In genomic region chr11:95975343-95975742, GRCh38 we compare ENCODE assay signal across 31 cellular contexts.
"Had no signal": no experiment of that assay in that cellular context is flagged by ENCODE, and none has a peak within 500 bp of the region (broad histone marks: within the 10 kb centered on the region; RNA-seq: fewer than 3 reads in every experiment).

No MANE protein-coding gene starts in this region.

- DNase-seq: activated B cell treated with CpG ODN at 0.5 μM for 24 hours; activated CD4-positive, alpha-beta memory T cell treated with anti-CD3 and anti-CD28 coated beads, Interleukin-2, amount 10 ng/mL, durations not matched to agents 7 days and 5 days; activated CD4-positive, alpha-beta T cell treated with anti-CD3 and anti-CD28 coated beads for 4 hours; activated CD4-positive, alpha-beta T cell treated with anti-CD3 and anti-CD28 coated beads, Interleukin-2, amount 10 ng/mL, durations not matched to agents 7 days and 5 days; activated CD4-positive, alpha-beta T cell treated with anti-CD3 and anti-CD28 coated beads, Interleukin-2, amount 50 U/mL, for 48 hours; activated CD4-positive, CD25-positive, alpha-beta regulatory T cell treated with anti-CD3 and anti-CD28 coated beads, Interleukin-2, amount 50 U/mL, for 72 hours; activated CD8-positive, alpha-beta memory T cell treated with anti-CD3 and anti-CD28 coated beads for 24 hours; activated CD8-positive, alpha-beta memory T cell treated with anti-CD3 and anti-CD28 coated beads, Interleukin-2, amount 10 ng/mL, durations not matched to agents 7 days and 5 days; activated CD8-positive, alpha-beta memory T cell treated with anti-CD3 and anti-CD28 coated beads, Interleukin-2, amount 50 U/mL, for 48 hours; activated CD8-positive, alpha-beta T cell treated with anti-CD3 and anti-CD28 coated beads, Interleukin-2, amount 10 ng/mL, durations not matched to agents 7 days and 5 days; activated effector memory CD4-positive, alpha-beta T cell treated with anti-CD3 and anti-CD28 coated beads, Interleukin-2, amount 50 U/mL, for 16 hours; activated gamma-delta T cell treated with Interleukin-2 at 50 U/mL for 16 hours; activated naive CD4-positive, alpha-beta T cell; activated naive CD4-positive, alpha-beta T cell treated with anti-CD3 and anti-CD28 coated beads for 36 hours; activated naive CD4-positive, alpha-beta T cell treated with anti-CD3 and anti-CD28 coated beads, Interleukin-2, amount 50 U/mL, for 16 hours; activated naive CD8-positive, alpha-beta T cell treated with anti-CD3 and anti-CD28 coated beads for 36 hours; activated T-cell treated with anti-CD3 and anti-CD28 coated beads, Interleukin-2, amount 50 U/mL, for 24 hours; activated T-cell treated with anti-CD3 and anti-CD28 coated beads, Interleukin-2, amount 50 U/mL, for 48 hours; adrenal gland; amniotic stem cell; aorta; body of pancreas; brain microvascular endothelial cell; central memory CD4-positive, alpha-beta T cell; T-helper 1 cell; T-helper 2 cell; T-helper 9 cell had no signal

- ATAC-seq: activated CD8-positive, alpha-beta memory T cell treated with anti-CD3 and anti-CD28 coated beads, Interleukin-2, amount 10 ng/mL, durations not matched to agents 7 days and 5 days; activated CD8-positive, alpha-beta T cell treated with anti-CD3 and anti-CD28 coated beads, Interleukin-2, amount 10 ng/mL, durations not matched to agents 7 days and 5 days; activated naive CD4-positive, alpha-beta T cell treated with anti-CD3 and anti-CD28 coated beads, Interleukin-2, amount 50 U/mL, for 72 hours; activated T-helper 17 cell treated with anti-CD3 and anti-CD28 coated beads, Interleukin-2, amount 50 U/mL, for 72 hours; body of pancreas had no signal

- H3K4me3 ChIP-seq: adrenal gland, body of pancreas, breast epithelium had no signal

- H3K9me3 ChIP-seq: adrenal gland, body of pancreas, breast epithelium had no signal

- H3K27ac ChIP-seq: adrenal gland, body of pancreas, brain microvascular endothelial cell, breast epithelium, VCaP had no signal

- H3K36me3 ChIP-seq: breast epithelium had no signal

- H3K27me3 ChIP-seq: adrenal gland, body of pancreas, brain microvascular endothelial cell, breast epithelium had no signal

- H3K4me1 ChIP-seq: body of pancreas, breast epithelium had no signal
